ENCODE assay signal across 1 cellular context in the genomic region with DNA sequence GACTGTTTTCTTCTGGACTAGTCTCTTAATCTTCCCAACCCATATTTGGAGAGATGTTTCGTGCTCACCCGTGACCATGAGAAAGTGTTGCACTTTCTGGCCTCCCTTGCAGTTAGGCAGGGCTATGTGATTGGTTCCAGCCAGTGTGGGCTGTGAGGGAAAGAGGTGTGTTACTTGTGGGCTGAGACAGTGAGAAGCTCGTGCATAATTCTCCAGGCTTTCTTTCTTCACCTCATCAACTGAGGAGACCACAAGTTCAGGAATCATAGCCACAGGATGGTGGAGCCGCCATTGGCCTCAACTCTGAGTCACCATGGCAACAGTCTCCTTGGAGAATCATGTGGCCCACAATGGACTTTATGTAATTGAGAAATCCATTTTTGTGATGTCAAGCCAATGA.
TF ChIP-seq lines count a peak whose summit lies in the region.

No MANE protein-coding gene starts in this region.

TF ChIP-seq in GM23338, 12 proteins besides CTCF, POLR2A, EP300 and RAD21 (continued from another document):
- TF ChIP-seq, protein P1, sequence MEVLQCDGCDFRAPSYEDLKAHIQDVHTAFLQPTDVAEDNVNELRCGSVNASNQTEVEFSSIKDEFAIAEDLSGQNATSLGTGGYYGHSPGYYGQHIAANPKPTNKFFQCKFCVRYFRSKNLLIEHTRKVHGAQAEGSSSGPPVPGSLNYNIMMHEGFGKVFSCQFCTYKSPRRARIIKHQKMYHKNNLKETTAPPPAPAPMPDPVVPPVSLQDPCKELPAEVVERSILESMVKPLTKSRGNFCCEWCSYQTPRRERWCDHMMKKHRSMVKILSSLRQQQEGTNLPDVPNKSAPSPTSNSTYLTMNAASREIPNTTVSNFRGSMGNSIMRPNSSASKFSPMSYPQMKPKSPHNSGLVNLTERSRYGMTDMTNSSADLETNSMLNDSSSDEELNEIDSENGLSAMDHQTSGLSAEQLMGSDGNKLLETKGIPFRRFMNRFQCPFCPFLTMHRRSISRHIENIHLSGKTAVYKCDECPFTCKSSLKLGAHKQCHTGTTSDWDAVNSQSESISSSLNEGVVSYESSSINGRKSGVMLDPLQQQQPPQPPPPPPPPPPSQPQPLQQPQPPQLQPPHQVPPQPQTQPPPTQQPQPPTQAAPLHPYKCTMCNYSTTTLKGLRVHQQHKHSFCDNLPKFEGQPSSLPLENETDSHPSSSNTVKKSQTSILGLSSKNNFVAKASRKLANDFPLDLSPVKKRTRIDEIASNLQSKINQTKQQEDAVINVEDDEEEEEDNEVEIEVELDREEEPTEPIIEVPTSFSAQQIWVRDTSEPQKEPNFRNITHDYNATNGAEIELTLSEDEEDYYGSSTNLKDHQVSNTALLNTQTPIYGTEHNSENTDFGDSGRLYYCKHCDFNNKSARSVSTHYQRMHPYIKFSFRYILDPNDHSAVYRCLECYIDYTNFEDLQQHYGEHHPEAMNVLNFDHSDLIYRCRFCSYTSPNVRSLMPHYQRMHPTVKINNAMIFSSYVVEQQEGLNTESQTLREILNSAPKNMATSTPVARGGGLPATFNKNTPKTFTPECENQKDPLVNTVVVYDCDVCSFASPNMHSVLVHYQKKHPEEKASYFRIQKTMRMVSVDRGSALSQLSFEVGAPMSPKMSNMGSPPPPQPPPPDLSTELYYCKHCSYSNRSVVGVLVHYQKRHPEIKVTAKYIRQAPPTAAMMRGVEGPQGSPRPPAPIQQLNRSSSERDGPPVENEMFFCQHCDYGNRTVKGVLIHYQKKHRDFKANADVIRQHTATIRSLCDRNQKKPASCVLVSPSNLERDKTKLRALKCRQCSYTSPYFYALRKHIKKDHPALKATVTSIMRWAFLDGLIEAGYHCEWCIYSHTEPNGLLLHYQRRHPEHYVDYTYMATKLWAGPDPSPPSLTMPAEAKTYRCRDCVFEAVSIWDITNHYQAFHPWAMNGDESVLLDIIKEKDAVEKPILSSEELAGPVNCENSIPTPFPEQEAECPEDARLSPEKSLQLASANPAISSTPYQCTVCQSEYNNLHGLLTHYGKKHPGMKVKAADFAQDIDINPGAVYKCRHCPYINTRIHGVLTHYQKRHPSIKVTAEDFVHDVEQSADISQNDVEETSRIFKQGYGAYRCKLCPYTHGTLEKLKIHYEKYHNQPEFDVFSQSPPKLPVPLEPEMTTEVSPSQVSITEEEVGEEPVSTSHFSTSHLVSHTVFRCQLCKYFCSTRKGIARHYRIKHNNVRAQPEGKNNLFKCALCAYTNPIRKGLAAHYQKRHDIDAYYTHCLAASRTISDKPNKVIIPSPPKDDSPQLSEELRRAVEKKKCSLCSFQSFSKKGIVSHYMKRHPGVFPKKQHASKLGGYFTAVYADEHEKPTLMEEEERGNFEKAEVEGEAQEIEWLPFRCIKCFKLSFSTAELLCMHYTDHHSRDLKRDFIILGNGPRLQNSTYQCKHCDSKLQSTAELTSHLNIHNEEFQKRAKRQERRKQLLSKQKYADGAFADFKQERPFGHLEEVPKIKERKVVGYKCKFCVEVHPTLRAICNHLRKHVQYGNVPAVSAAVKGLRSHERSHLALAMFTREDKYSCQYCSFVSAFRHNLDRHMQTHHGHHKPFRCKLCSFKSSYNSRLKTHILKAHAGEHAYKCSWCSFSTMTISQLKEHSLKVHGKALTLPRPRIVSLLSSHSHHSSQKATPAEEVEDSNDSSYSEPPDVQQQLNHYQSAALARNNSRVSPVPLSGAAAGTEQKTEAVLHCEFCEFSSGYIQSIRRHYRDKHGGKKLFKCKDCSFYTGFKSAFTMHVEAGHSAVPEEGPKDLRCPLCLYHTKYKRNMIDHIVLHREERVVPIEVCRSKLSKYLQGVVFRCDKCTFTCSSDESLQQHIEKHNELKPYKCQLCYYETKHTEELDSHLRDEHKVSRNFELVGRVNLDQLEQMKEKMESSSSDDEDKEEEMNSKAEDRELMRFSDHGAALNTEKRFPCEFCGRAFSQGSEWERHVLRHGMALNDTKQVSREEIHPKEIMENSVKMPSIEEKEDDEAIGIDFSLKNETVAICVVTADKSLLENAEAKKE (CRISPR knock-in tag; IDR thresholded peaks at IDR 0.05), result no peak
- TF ChIP-seq EZH2 (IDR thresholded peaks at IDR 0.05; ENCODE audit: low read depth, unreplicated experiment) (no peak), POLR2AphosphoS5 (IDR thresholded peaks at IDR 0.05; ENCODE audit: low read depth) (no peak), ZNF331 (CRISPR knock-in tag; IDR thresholded peaks at IDR 0.05; ENCODE audit: low read depth) (no peak), STAT1 (IDR thresholded peaks at IDR 0.05; ENCODE audit: unreplicated experiment) (no peak)
TF ChIP-seq in GM23338: peak in this region for 0.
